In the genomic region with DNA sequence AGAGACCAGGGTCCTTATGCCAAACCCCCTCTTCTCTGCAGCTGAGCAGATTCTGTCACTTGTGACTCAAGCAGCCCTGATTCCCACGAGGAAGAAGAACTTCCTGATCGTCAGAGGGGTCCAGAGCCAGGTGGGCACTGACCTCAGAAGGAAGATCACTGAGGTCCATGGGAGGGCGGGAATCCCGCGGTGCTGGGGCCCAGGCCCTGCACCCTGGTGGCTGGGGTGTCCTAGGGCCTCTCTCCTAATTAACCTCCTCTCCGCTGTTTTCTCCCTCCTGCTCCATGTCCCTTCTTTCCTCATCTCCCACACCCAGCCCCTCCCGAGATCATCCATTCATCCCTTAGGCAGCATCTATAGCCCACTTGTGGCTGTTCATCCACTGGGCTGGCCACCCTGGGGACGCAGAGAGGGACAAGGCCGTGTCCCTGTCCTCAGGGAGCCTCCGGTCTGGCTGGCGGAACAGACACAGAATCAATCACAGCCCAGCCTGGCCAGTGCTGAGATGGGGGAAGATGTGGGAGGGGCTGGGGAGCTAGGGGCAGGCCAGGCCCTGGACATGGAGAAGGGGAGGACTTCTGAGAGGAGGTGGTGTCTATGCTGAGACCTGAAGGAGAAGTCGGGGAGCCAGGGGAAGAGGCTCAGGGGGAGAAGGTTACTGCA, we compare ENCODE assay signal across 2 cellular contexts.
TF ChIP-seq lines count a peak whose summit lies in the region.

No MANE protein-coding gene starts in this region.

TF ChIP-seq in SK-N-SH, 30 proteins besides CTCF, POLR2A, EP300 and RAD21:
- TF ChIP-seq FOSL2 (IDR thresholded peaks at IDR 0.05; ENCODE audit: borderline replicate concordance, low read depth) (no peak), JUND (IDR thresholded peaks at IDR 0.05) (no peak), POLR2AphosphoS5 (IDR thresholded peaks at IDR 0.05; ENCODE audit: low read depth, low read length) (no peak), TEAD4 (IDR thresholded peaks at IDR 0.05; ENCODE audit: borderline replicate concordance, insufficient read depth) (no peak), YY1 (IDR thresholded peaks at IDR 0.05; ENCODE audit: low read depth) (no peak), FOXM1 (IDR thresholded peaks at IDR 0.05; ENCODE audit: low read depth) (no peak), SIN3A (IDR thresholded peaks at IDR 0.05; ENCODE audit: borderline replicate concordance, low read depth, low read length) (no peak), GATA2 (CRISPR knock-in tag; IDR thresholded peaks at IDR 0.05) (no peak), NFIC (IDR thresholded peaks at IDR 0.05; ENCODE audit: borderline replicate concordance) (no peak), RXRA (IDR thresholded peaks at IDR 0.05; ENCODE audit: borderline replicate concordance, low read depth) (no peak), EZH2phosphoT487 (IDR thresholded peaks at IDR 0.05; ENCODE audit: borderline replicate concordance, low read depth) (no peak), GABPA (IDR thresholded peaks at IDR 0.05; ENCODE audit: low read depth) (no peak), FOXJ3 (CRISPR knock-in tag; IDR thresholded peaks at IDR 0.05) (no peak)
- TF ChIP-seq, protein P1, sequence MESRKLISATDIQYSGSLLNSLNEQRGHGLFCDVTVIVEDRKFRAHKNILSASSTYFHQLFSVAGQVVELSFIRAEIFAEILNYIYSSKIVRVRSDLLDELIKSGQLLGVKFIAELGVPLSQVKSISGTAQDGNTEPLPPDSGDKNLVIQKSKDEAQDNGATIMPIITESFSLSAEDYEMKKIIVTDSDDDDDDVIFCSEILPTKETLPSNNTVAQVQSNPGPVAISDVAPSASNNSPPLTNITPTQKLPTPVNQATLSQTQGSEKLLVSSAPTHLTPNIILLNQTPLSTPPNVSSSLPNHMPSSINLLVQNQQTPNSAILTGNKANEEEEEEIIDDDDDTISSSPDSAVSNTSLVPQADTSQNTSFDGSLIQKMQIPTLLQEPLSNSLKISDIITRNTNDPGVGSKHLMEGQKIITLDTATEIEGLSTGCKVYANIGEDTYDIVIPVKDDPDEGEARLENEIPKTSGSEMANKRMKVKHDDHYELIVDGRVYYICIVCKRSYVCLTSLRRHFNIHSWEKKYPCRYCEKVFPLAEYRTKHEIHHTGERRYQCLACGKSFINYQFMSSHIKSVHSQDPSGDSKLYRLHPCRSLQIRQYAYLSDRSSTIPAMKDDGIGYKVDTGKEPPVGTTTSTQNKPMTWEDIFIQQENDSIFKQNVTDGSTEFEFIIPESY (IDR thresholded peaks at IDR 0.05; ENCODE audit: borderline replicate concordance, low read depth): no peak
- TF ChIP-seq, protein P2, sequence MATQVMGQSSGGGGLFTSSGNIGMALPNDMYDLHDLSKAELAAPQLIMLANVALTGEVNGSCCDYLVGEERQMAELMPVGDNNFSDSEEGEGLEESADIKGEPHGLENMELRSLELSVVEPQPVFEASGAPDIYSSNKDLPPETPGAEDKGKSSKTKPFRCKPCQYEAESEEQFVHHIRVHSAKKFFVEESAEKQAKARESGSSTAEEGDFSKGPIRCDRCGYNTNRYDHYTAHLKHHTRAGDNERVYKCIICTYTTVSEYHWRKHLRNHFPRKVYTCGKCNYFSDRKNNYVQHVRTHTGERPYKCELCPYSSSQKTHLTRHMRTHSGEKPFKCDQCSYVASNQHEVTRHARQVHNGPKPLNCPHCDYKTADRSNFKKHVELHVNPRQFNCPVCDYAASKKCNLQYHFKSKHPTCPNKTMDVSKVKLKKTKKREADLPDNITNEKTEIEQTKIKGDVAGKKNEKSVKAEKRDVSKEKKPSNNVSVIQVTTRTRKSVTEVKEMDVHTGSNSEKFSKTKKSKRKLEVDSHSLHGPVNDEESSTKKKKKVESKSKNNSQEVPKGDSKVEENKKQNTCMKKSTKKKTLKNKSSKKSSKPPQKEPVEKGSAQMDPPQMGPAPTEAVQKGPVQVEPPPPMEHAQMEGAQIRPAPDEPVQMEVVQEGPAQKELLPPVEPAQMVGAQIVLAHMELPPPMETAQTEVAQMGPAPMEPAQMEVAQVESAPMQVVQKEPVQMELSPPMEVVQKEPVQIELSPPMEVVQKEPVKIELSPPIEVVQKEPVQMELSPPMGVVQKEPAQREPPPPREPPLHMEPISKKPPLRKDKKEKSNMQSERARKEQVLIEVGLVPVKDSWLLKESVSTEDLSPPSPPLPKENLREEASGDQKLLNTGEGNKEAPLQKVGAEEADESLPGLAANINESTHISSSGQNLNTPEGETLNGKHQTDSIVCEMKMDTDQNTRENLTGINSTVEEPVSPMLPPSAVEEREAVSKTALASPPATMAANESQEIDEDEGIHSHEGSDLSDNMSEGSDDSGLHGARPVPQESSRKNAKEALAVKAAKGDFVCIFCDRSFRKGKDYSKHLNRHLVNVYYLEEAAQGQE (IDR thresholded peaks at IDR 0.05; ENCODE audit: low read depth, low read length): no peak
- TF ChIP-seq, protein P3, sequence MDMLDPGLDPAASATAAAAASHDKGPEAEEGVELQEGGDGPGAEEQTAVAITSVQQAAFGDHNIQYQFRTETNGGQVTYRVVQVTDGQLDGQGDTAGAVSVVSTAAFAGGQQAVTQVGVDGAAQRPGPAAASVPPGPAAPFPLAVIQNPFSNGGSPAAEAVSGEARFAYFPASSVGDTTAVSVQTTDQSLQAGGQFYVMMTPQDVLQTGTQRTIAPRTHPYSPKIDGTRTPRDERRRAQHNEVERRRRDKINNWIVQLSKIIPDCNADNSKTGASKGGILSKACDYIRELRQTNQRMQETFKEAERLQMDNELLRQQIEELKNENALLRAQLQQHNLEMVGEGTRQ (IDR thresholded peaks at IDR 0.05; ENCODE audit: borderline replicate concordance, low read depth, low read length): no peak

TF ChIP-seq in SK-N-SH treated with all-trans-retinoic acid at 6 μM for 48 hours, 23 proteins besides CTCF, POLR2A, EP300 and RAD21:
- TF ChIP-seq OSR1 (CRISPR knock-in tag; IDR thresholded peaks at IDR 0.05) (no peak), ISL1 (CRISPR knock-in tag; IDR thresholded peaks at IDR 0.05) (no peak), TCF4 (CRISPR knock-in tag; IDR thresholded peaks at IDR 0.05; ENCODE audit: borderline replicate concordance) (no peak), ZNF8 (CRISPR knock-in tag; IDR thresholded peaks at IDR 0.05) (no peak), ESRRG (CRISPR knock-in tag; IDR thresholded peaks at IDR 0.05) (no peak), BACH2 (CRISPR knock-in tag; IDR thresholded peaks at IDR 0.05; ENCODE audit: borderline replicate concordance) (no peak)
- TF ChIP-seq, protein P4, sequence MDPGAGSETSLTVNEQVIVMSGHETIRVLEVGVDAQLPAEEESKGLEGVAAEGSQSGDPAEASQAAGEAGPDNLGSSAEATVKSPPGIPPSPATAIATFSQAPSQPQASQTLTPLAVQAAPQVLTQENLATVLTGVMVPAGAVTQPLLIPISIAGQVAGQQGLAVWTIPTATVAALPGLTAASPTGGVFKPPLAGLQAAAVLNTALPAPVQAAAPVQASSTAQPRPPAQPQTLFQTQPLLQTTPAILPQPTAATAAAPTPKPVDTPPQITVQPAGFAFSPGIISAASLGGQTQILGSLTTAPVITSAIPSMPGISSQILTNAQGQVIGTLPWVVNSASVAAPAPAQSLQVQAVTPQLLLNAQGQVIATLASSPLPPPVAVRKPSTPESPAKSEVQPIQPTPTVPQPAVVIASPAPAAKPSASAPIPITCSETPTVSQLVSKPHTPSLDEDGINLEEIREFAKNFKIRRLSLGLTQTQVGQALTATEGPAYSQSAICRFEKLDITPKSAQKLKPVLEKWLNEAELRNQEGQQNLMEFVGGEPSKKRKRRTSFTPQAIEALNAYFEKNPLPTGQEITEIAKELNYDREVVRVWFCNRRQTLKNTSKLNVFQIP (CRISPR knock-in tag; IDR thresholded peaks at IDR 0.05; ENCODE audit: borderline replicate concordance, low read depth): no peak
- TF ChIP-seq, protein P5, sequence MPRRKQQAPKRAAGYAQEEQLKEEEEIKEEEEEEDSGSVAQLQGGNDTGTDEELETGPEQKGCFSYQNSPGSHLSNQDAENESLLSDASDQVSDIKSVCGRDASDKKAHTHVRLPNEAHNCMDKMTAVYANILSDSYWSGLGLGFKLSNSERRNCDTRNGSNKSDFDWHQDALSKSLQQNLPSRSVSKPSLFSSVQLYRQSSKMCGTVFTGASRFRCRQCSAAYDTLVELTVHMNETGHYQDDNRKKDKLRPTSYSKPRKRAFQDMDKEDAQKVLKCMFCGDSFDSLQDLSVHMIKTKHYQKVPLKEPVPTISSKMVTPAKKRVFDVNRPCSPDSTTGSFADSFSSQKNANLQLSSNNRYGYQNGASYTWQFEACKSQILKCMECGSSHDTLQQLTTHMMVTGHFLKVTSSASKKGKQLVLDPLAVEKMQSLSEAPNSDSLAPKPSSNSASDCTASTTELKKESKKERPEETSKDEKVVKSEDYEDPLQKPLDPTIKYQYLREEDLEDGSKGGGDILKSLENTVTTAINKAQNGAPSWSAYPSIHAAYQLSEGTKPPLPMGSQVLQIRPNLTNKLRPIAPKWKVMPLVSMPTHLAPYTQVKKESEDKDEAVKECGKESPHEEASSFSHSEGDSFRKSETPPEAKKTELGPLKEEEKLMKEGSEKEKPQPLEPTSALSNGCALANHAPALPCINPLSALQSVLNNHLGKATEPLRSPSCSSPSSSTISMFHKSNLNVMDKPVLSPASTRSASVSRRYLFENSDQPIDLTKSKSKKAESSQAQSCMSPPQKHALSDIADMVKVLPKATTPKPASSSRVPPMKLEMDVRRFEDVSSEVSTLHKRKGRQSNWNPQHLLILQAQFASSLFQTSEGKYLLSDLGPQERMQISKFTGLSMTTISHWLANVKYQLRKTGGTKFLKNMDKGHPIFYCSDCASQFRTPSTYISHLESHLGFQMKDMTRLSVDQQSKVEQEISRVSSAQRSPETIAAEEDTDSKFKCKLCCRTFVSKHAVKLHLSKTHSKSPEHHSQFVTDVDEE (CRISPR knock-in tag; IDR thresholded peaks at IDR 0.05): no peak
- TF ChIP-seq, protein P6, sequence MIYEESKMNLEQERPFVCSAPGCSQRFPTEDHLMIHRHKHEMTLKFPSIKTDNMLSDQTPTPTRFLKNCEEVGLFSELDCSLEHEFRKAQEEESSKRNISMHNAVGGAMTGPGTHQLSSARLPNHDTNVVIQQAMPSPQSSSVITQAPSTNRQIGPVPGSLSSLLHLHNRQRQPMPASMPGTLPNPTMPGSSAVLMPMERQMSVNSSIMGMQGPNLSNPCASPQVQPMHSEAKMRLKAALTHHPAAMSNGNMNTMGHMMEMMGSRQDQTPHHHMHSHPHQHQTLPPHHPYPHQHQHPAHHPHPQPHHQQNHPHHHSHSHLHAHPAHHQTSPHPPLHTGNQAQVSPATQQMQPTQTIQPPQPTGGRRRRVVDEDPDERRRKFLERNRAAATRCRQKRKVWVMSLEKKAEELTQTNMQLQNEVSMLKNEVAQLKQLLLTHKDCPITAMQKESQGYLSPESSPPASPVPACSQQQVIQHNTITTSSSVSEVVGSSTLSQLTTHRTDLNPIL (CRISPR knock-in tag; IDR thresholded peaks at IDR 0.05; ENCODE audit: low read depth): no peak
